11 cellular contexts compared by ENCODE assay signal in genomic region chr3:185732782-185733181, GRCh38.
DNase-seq lines count a peak whose midpoint lies in the region; ATAC-seq and FAIRE-seq lines count a peak whose summit lies in the region.
"Had no signal": no experiment of that assay in that cellular context is flagged by ENCODE, and none has a peak within 500 bp of the region (broad histone marks: within the 10 kb centered on the region; RNA-seq: fewer than 3 reads in every experiment).

No MANE protein-coding gene starts in this region.

- H2AFZ ChIP-seq in ACC112 (ENCODE audit: low read length, unreplicated experiment), result no peak overlapping the region

- H3K79me2 ChIP-seq in ACC112 (ENCODE audit: control insufficient read depth, insufficient read depth, low read length, unreplicated experiment), result peaks cover 77% of the 10 kb centered on the region

- FAIRE-seq in HTR-8/SVneo (lab: Jason Lieb, UNC), result peak; percentile 68

- peak overlapping the region; percentile 99 for H3K27ac ChIP-seq in ACC112 (ENCODE audit: low read depth, low read length)
- H3K27ac ChIP-seq: neutrophil had no signal

- no peaks in the 10 kb centered on the region for H3K36me3 ChIP-seq in ACC112 (ENCODE audit: insufficient read depth, low read length)
- H3K36me3 ChIP-seq: neutrophil had no signal

- DNase-seq in HTR-8/SVneo (ENCODE audit: insufficient read length, low spot score) (peak; percentile 84), astrocyte of the hippocampus (ENCODE audit: low read depth, low spot score) (peak; percentile 36), islet precursor cell (peak; percentile 80), SIG-M5 treated with dmso at 0.1 percent for 504 hours (lab: John Stamatoyannopoulos, UW; ENCODE audit: unreplicated experiment) (no peak), NCI-H2171 (lab: John Stamatoyannopoulos, UW) (no peak), amniotic stem cell (lab: John Stamatoyannopoulos, UW) (no peak)
- DNase-seq: activated T-cell treated with anti-CD3 and anti-CD28 coated beads, Interleukin-2, amount 50 U/mL, for 4 hours; cortex of kidney had no signal

- ATAC-seq in esophagus mucosa, result no peak
- ATAC-seq: activated T-cell treated with anti-CD3 and anti-CD28 coated beads, Interleukin-2, amount 50 U/mL, for 4 hours had no signal

- H3K27me3 ChIP-seq in ACC112 (ENCODE audit: insufficient read depth, low read length), result no peaks in the 10 kb centered on the region
- H3K27me3 ChIP-seq: neutrophil had no signal

- peak overlapping the region; percentile 44; the same call in 1 of the 2 replicates for H3K4me3 ChIP-seq in ACC112 (ENCODE audit: low read depth, low read length)

- peaks cover 81% of the 10 kb centered on the region for H3K4me1 ChIP-seq in ACC112 (ENCODE audit: control insufficient read depth, insufficient read depth, low read length, unreplicated experiment)

Comparison
In these comparisons a context has a peak if more than half of its experiments do, and no peak if none do; other contexts are left out.
1. DNase-seq: peak in HTR-8/SVneo (single experiment), astrocyte of the hippocampus (single experiment) and islet precursor cell (single experiment); none in SIG-M5 treated with dmso at 0.1 percent for 504 hours (single experiment), NCI-H2171 (single experiment) and amniotic stem cell (single experiment).